ENCODE assay signal across 7 cellular contexts in genomic region chr16:53129281-53130192, GRCh38.
A peak's percentile ranks its signal among the peaks of the same experiment; 100 is the strongest.
DNase-seq lines count a peak whose midpoint lies in the region; ATAC-seq and TF ChIP-seq lines count a peak whose summit lies in the region.

No MANE protein-coding gene starts in this region.

- TF ChIP-seq CTCF in GM13977 (IDR thresholded peaks at IDR 0.05; ENCODE audit: extremely low read depth, insufficient read depth, missing control alignments) (no peak), heart right ventricle (IDR thresholded peaks at IDR 0.05) (no peak), psoas muscle (IDR thresholded peaks at IDR 0.05) (no peak)

- ATAC-seq in HG03097 (IDR thresholded peaks at IDR 0.05; ENCODE audit: low FRiP score, unreplicated experiment) (peak; percentile 1), heart right ventricle (peak in 4 of 8 donors; percentile 0 to 9 (median 4)), psoas muscle (peak in 1 of 4 donors; percentile 3)

- H3K9me3 ChIP-seq in heart right ventricle (no peaks in the 10 kb centered on the region), psoas muscle (no peaks in the 10 kb centered on the region)

- CTCF ChIA-PET in activated CD4-positive, alpha-beta memory T cell treated with anti-CD3 and anti-CD28 coated beads for 36 hours (lab: Charles Lee) = interaction anchor here (0.6 to 1.4 kb wide), 10 partner anchors 29 to 138 kb away, joined by 3 to 12 read pairs (median 3); partner anchors contain the start of gene CHD9

- no peak overlapping the region for H3K27ac Mint-ChIP-seq in activated CD4-positive, alpha-beta memory T cell treated with anti-CD3 and anti-CD28 coated beads for 36 hours

- H3K27ac ChIP-seq in heart right ventricle (peak overlapping the region; percentile 89 to 99 (median 96)), psoas muscle (peak overlapping the region; percentile 94)

- peaks cover 0 to 4% (median 0%) of the 10 kb centered on the region in 9 donors for H3K36me3 ChIP-seq in heart right ventricle
- no peaks in the 10 kb centered on the region for H3K36me3 ChIP-seq in psoas muscle (ENCODE audit: insufficient read depth in 1 of 2, low read depth in 1 of 2)

- in situ Hi-C loops in GM13977 (cut with MboI; ENCODE audit: low pct_unique_long_range_greater_than_20kb, low sequenced_read_pairs, unreplicated experiment) = no loop called here

- 24% methylated on average over 31 of the region's 31 CpGs for WGBS in heart right ventricle, 2 donors
- WGBS in psoas muscle, 3 donors = 18 to 28% (median 20%) methylated on average over 31 of the region's 31 CpGs

- POLR2A ChIA-PET in activated CD4-positive, alpha-beta memory T cell treated with anti-CD3 and anti-CD28 coated beads for 36 hours (lab: Charles Lee) = interaction anchor here (0.6 to 0.8 kb wide), 2 partner anchors 31 to 305 kb away, joined by 3 read pairs; partner anchors contain the start of gene RBL2

- H3K36me3 Mint-ChIP-seq in activated CD4-positive, alpha-beta memory T cell treated with anti-CD3 and anti-CD28 coated beads for 36 hours = no peaks in the 10 kb centered on the region

- intact Hi-C loops in activated CD4-positive, alpha-beta memory T cell treated with anti-CD3 and anti-CD28 coated beads for 36 hours (cut with micrococcal nuclease) = loop anchor here (1.0 to 10.0 kb wide), 8 partner anchors 30 to 575 kb away; partner anchors contain the start of genes AKTIP, FTO and RBL2
- intact Hi-C loops in heart right ventricle (cut with DNase I) = loop anchor here (1.0 to 10.0 kb wide), 14 partner anchors 30 to 153 kb away; partner anchors contain the start of genes CHD9 (in 5 of the 10) and CHD9NB (in 3 of the 10)
- intact Hi-C loops in psoas muscle (cut with DNase I) = loop anchor here (2.0 to 5.0 kb wide), 5 partner anchors 31 to 79 kb away; partner anchors contain the start of gene CHD9 (in 1 of the 2)

- peak overlapping the region; percentile 68 to 94 (median 84) for H3K4me3 ChIP-seq in heart right ventricle
- peak overlapping the region; percentile 95 for H3K4me3 ChIP-seq in psoas muscle

- peak overlapping the region; percentile 74 for H3K4me3 Mint-ChIP-seq in activated CD4-positive, alpha-beta memory T cell treated with anti-CD3 and anti-CD28 coated beads for 36 hours

- no peaks in the 10 kb centered on the region for H3K9me3 Mint-ChIP-seq in activated CD4-positive, alpha-beta memory T cell treated with anti-CD3 and anti-CD28 coated beads for 36 hours

- H3K27me3 Mint-ChIP-seq in activated CD4-positive, alpha-beta memory T cell treated with anti-CD3 and anti-CD28 coated beads for 36 hours = no peaks in the 10 kb centered on the region

- DNase-seq in GM13977 (ENCODE audit: low spot score) = peak; percentile 24
- no peak for DNase-seq in activated CD4-positive, alpha-beta memory T cell treated with anti-CD3 and anti-CD28 coated beads for 36 hours
- no peak for DNase-seq in heart right ventricle
- DNase-seq in psoas muscle = no peak
- DNase-seq in GM19238 (ENCODE audit: insufficient read length, low spot score) = no peak
- no peak for DNase-seq in NOMO-1 treated with dmso at 0.1 percent for 144 hours (lab: John Stamatoyannopoulos, UW; ENCODE audit: unreplicated experiment)

- H3K27me3 ChIP-seq in heart right ventricle (no peaks in the 10 kb centered on the region), psoas muscle (ENCODE audit: insufficient read depth in 3 of 3, low read length in 2 of 3) (no peaks in the 10 kb centered on the region)

- H3K4me1 Mint-ChIP-seq in activated CD4-positive, alpha-beta memory T cell treated with anti-CD3 and anti-CD28 coated beads for 36 hours (ENCODE audit: low read depth) = peaks cover 7% of the 10 kb centered on the region

- peaks cover 0 to 47% (median 36%) of the 10 kb centered on the region in 9 donors for H3K4me1 ChIP-seq in heart right ventricle
- peaks cover 25% of the 10 kb centered on the region for H3K4me1 ChIP-seq in psoas muscle
